ENCODE assay signal across 12 cellular contexts in the genomic region with DNA sequence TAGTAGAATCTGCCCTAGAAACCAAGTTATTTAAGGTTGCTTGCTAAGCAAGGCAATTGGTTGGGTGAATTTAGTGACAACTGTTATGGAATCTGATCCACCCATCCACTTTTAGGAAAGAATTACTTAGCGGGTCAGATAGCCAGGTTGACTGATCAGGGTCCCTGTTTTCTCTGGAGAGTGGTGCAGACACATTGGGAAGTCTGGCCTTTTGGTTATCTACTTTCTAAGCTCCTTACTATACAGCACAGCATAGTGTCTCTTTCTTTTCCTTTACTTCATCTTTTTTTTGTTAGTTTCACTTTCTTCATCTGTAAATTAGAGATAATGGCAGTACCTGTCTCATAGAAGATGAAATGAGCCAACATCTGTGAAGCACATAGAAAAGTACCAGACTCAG. TPM values are rescaled to one million over a fixed set of nuclear protein-coding genes. Genes with fewer than 3 reads are reported as not detected.
DNase-seq lines count a peak whose midpoint lies in the region; ATAC-seq and TF ChIP-seq lines count a peak whose summit lies in the region.
"Had no signal": no experiment of that assay in that cellular context is flagged by ENCODE, and none has a peak within 500 bp of the region (broad histone marks: within the 10 kb centered on the region; RNA-seq: fewer than 3 reads in every experiment).

No MANE protein-coding gene starts in this region.

- peak overlapping the region; percentile 70 for H3K4me2 ChIP-seq in SK-N-SH
- peak overlapping the region; percentile 88 for H3K4me2 ChIP-seq in fibroblast of lung (ENCODE audit: extremely low read depth, insufficient read depth, low read length)
- H3K4me2 ChIP-seq: KMS-11 had no signal

- TF ChIP-seq EP300 in SK-N-SH (IDR thresholded peaks at IDR 0.05; ENCODE audit: borderline replicate concordance in 1 of 2, low read depth in 1 of 2, low read length in 1 of 2): no peak

- H3K27me3 Mint-ChIP-seq in CD8-positive, alpha-beta memory T cell: peaks cover 0 to 2% of the 10 kb centered on the region in 2 donors

- peaks cover 62% of the 10 kb centered on the region for H3K4me1 ChIP-seq in CD8-positive, alpha-beta memory T cell (ENCODE audit: insufficient read depth, low read length)
- H3K4me1 ChIP-seq in SK-N-SH (ENCODE audit: control insufficient read depth in 1 of 2, insufficient read depth in 2 of 2, low read depth in 1 of 2, low read length in 1 of 2) (peaks cover 3 to 18% of the 10 kb centered on the region in 2 experiments), fibroblast of lung (ENCODE audit: control insufficient read depth, extremely low read depth, insufficient read depth, low read length) (no peaks in the 10 kb centered on the region)

- 75% methylated on average over 1 of the region's 1 CpG for WGBS in SK-N-SH (ENCODE audit: low lambda C conversion rate)

- no peak for TF ChIP-seq RAD21 in SK-N-SH (IDR thresholded peaks at IDR 0.05; ENCODE audit: low read length)

- H3K4me3 Mint-ChIP-seq in CD8-positive, alpha-beta memory T cell: peak overlapping the region in 6 of 7 donors; percentile 20 to 69 (median 50)

- no peaks in the 10 kb centered on the region for H3K27me3 ChIP-seq in CD8-positive, alpha-beta memory T cell (ENCODE audit: insufficient read depth, low read length, poor library complexity, severe bottlenecking)
- no peaks in the 10 kb centered on the region for H3K27me3 ChIP-seq in SK-N-SH (ENCODE audit: insufficient read depth)
- H3K27me3 ChIP-seq in fibroblast of lung (ENCODE audit: control insufficient read depth, insufficient read depth, low read length): no peaks in the 10 kb centered on the region

- TF ChIP-seq CTCF in SK-N-SH (IDR thresholded peaks at IDR 0.05) (no peak), fibroblast of lung (conservative IDR thresholded peaks at IDR 0.05 in 1 of 2, IDR thresholded peaks at IDR 0.05 in 1 of 2; ENCODE audit: low read depth in 1 of 2, low read length in 2 of 2) (no peak)

- intact Hi-C loops in sciatic nerve (cut with DNase I): no loop called here

- no peaks in the 10 kb centered on the region for H3K9me3 Mint-ChIP-seq in CD8-positive, alpha-beta memory T cell

- peak overlapping the region; percentile 74 to 93 (median 80) for H3K27ac Mint-ChIP-seq in CD8-positive, alpha-beta memory T cell

- no peak overlapping the region for H3K27ac ChIP-seq in CD8-positive, alpha-beta memory T cell (ENCODE audit: low read depth, low read length)
- H3K27ac ChIP-seq in SK-N-SH (ENCODE audit: low read depth in 2 of 2, low read length in 1 of 2) (peak overlapping the region; percentile 39 to 99; a peak in 3 of 4 replicates), fibroblast of lung (ENCODE audit: insufficient read depth, low read length) (peak overlapping the region; percentile 42)
- H3K27ac ChIP-seq: KMS-11 had no signal

- DNase-seq in CD8-positive, alpha-beta memory T cell: no peak
- DNase-seq in SK-N-SH (no peak), fibroblast of lung (ENCODE audit: low read depth in 2 of 2) (no peak), sciatic nerve (ENCODE audit: low spot score) (no peak), activated gamma-delta T cell (lab: John Stamatoyannopoulos, UW) (no peak), amygdala (lab: John Stamatoyannopoulos, UW) (no peak)
- DNase-seq: effector CD4-positive, alpha-beta T cell; left cardiac atrium; stimulated activated CD4-positive, alpha-beta T cell treated with anti-CD3 and anti-CD28 coated beads, Interleukin-15, amount 100 ng/mL, for 24 hours had no signal

- peaks cover 5% of the 10 kb centered on the region for H3K36me3 ChIP-seq in CD8-positive, alpha-beta memory T cell (ENCODE audit: insufficient read depth, low read length)
- H3K36me3 ChIP-seq in SK-N-SH (replicated peaks in 1 of 2; ENCODE audit: control insufficient read depth in 1 of 2, insufficient read depth in 2 of 2, low read length in 1 of 2): peaks cover 3 to 17% of the 10 kb centered on the region in 2 experiments
- no peaks in the 10 kb centered on the region for H3K36me3 ChIP-seq in fibroblast of lung (ENCODE audit: control insufficient read depth, insufficient read depth, low read length)

- no peak overlapping the region for H3K4me3 ChIP-seq in CD8-positive, alpha-beta memory T cell (ENCODE audit: low read length)
- H3K4me3 ChIP-seq in SK-N-SH (ENCODE audit: low read depth in 2 of 2, low read length in 1 of 2) (peak overlapping the region in 1 of 2 experiments; percentile 52; a peak in 2 of 4 replicates), fibroblast of lung (replicated peaks in 1 of 4; ENCODE audit: control extremely low read depth in 1 of 4, insufficient read depth in 1 of 4, low read depth in 3 of 4, low read length in 4 of 4) (peak overlapping the region; percentile 12 to 44 (median 30))

- H3K36me3 Mint-ChIP-seq in CD8-positive, alpha-beta memory T cell: peaks cover 3 to 68% (median 35%) of the 10 kb centered on the region in 3 donors

- H4K20me1 ChIP-seq in SK-N-SH (ENCODE audit: insufficient read depth) (no peaks in the 10 kb centered on the region; the same call in 1 of the 2 replicates), fibroblast of lung (ENCODE audit: control insufficient read depth, extremely low read depth, insufficient read depth, low read length) (no peaks in the 10 kb centered on the region)

- CTCF ChIA-PET in CD8-positive, alpha-beta memory T cell (lab: Charles Lee): interaction anchor here (0.7 to 1.7 kb wide), 3 partner anchors 12 to 60 kb away, joined by 3 to 4 read pairs (median 3); no protein-coding TSS in a partner anchor
- CTCF ChIA-PET in SK-N-SH (lab: Yijun Ruan, JAX): no interaction called here

- H3K9me2 ChIP-seq in SK-N-SH: no peaks in the 10 kb centered on the region

- H3K4me1 Mint-ChIP-seq in CD8-positive, alpha-beta memory T cell: peaks cover 65 to 81% (median 81%) of the 10 kb centered on the region in 3 donors

- H3K79me2 ChIP-seq in SK-N-SH (ENCODE audit: insufficient read depth): peaks cover 29% of the 10 kb centered on the region
- peaks cover 2% of the 10 kb centered on the region for H3K79me2 ChIP-seq in fibroblast of lung (ENCODE audit: control insufficient read depth, insufficient read depth, low read length)

- H2AFZ ChIP-seq in SK-N-SH (ENCODE audit: low read depth): no peak overlapping the region
- no peak overlapping the region for H2AFZ ChIP-seq in fibroblast of lung (ENCODE audit: low read length)

- H3K9me3 ChIP-seq in CD8-positive, alpha-beta memory T cell (ENCODE audit: low read length): no peaks in the 10 kb centered on the region
- H3K9me3 ChIP-seq in SK-N-SH (no peaks in the 10 kb centered on the region), fibroblast of lung (ENCODE audit: control insufficient read depth, insufficient read depth, low read depth, low read length) (no peaks in the 10 kb centered on the region)

- H3K9ac ChIP-seq in SK-N-SH (peak overlapping the region; percentile 75), fibroblast of lung (ENCODE audit: insufficient read depth, low read length) (no peak overlapping the region)
- H3K9ac ChIP-seq: KMS-11 had no signal

- ATAC-seq in sciatic nerve (peak; percentile 64), GM21529 (IDR thresholded peaks at IDR 0.05; ENCODE audit: unreplicated experiment) (no peak), HG03159 (IDR thresholded peaks at IDR 0.05; ENCODE audit: unreplicated experiment) (no peak)

- peaks cover 25% of the 10 kb centered on the region for H3F3A ChIP-seq in SK-N-SH (replicated peaks; ENCODE audit: insufficient read depth)

- POLR2A ChIA-PET in CD8-positive, alpha-beta memory T cell (lab: Charles Lee): no interaction called here
- POLR2A ChIA-PET in SK-N-SH (lab: Yijun Ruan, JAX): no interaction called here

TF ChIP-seq in SK-N-SH, 30 proteins besides CTCF, POLR2A, EP300 and RAD21 (continues in another document):
- TF ChIP-seq NRF1 (IDR thresholded peaks at IDR 0.05; ENCODE audit: low read depth, low read length) (no peak), JUND (IDR thresholded peaks at IDR 0.05) (no peak), YY1 (IDR thresholded peaks at IDR 0.05; ENCODE audit: low read depth) (no peak)
- TF ChIP-seq, protein P1, sequence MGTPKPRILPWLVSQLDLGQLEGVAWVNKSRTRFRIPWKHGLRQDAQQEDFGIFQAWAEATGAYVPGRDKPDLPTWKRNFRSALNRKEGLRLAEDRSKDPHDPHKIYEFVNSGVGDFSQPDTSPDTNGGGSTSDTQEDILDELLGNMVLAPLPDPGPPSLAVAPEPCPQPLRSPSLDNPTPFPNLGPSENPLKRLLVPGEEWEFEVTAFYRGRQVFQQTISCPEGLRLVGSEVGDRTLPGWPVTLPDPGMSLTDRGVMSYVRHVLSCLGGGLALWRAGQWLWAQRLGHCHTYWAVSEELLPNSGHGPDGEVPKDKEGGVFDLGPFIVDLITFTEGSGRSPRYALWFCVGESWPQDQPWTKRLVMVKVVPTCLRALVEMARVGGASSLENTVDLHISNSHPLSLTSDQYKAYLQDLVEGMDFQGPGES (IDR thresholded peaks at IDR 0.05; ENCODE audit: low read depth, low read length): no peak
- TF ChIP-seq, protein P2, sequence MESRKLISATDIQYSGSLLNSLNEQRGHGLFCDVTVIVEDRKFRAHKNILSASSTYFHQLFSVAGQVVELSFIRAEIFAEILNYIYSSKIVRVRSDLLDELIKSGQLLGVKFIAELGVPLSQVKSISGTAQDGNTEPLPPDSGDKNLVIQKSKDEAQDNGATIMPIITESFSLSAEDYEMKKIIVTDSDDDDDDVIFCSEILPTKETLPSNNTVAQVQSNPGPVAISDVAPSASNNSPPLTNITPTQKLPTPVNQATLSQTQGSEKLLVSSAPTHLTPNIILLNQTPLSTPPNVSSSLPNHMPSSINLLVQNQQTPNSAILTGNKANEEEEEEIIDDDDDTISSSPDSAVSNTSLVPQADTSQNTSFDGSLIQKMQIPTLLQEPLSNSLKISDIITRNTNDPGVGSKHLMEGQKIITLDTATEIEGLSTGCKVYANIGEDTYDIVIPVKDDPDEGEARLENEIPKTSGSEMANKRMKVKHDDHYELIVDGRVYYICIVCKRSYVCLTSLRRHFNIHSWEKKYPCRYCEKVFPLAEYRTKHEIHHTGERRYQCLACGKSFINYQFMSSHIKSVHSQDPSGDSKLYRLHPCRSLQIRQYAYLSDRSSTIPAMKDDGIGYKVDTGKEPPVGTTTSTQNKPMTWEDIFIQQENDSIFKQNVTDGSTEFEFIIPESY (IDR thresholded peaks at IDR 0.05; ENCODE audit: borderline replicate concordance, low read depth): no peak

RNA-seq across cellular contexts. Expression of a gene that starts 7.4 kb away (rescaled TPM):
- 10 to 100 TPM; 27.9 to 31.8 TPM for total RNA-seq in CD8-positive, alpha-beta memory T cell
- polyA plus RNA-seq in CD8-positive, alpha-beta memory T cell: 34.5 TPM
- polyA plus RNA-seq in SK-N-SH (2012; rRNA removed) (4.6 and 7.2 TPM in 2 replicates), fibroblast of lung (22.9 and 24.5 TPM in 2 replicates)
- polyA plus RNA-seq in SK-N-SH (2012; cell fraction: cytosol; rRNA removed): 5.1 and 5.8 TPM in 2 replicates
- polyA plus RNA-seq in SK-N-SH (2012; cell fraction: nucleus; rRNA removed): 4.8 and 6.5 TPM in 2 replicates
- total RNA-seq in fibroblast of lung (12.1 and 27.6 TPM in 2 replicates), sciatic nerve (46.5 TPM)
- polyA plus RNA-seq in fibroblast of lung (2012): 13.7 and 15.7 TPM in 2 replicates
- 19.3 and 53.2 TPM in 2 replicates for polyA minus RNA-seq in fibroblast of lung (ENCODE audit: low replicate concordance)
